ENCODE assay signal across 8 cellular contexts in the genomic region with DNA sequence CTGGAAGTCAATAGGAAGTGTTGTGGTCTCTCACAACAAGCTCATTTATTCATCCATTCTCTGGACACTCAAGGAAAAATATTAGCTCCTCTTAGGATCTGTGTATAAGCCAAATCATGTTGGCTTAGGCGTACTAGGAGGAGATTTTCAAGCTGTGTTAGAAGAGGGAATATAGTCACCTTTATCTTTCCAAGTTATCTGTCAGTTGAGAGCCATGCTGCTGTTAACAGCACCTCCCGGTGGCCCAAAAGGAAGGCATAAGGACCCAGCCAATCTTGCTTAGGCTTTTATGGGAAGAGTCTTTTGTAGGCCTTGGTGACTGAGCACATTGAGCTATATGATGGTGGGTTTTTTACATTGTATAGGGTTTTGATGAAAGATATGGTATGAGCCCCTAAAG.
A peak's percentile ranks its signal among the peaks of the same experiment; 100 is the strongest.
DNase-seq lines count a peak whose midpoint lies in the region; ATAC-seq and TF ChIP-seq lines count a peak whose summit lies in the region.

No MANE protein-coding gene starts in this region.

- ATAC-seq in sciatic nerve: no peak

- TF ChIP-seq CTCF in BJ (IDR thresholded peaks at IDR 0.05; ENCODE audit: insufficient read depth, low read depth, low read length): peak; percentile 37; the same call in 1 of the 2 replicates
- TF ChIP-seq CTCF in HFF-Myc (IDR thresholded peaks at IDR 0.05; ENCODE audit: low read depth, low read length, missing control alignments): peak; percentile 14

- H3K27me3 ChIP-seq in BJ (ENCODE audit: control insufficient read depth, insufficient read depth, low read length): no peaks in the 10 kb centered on the region; the same call in 1 of the 2 replicates

- CTCF ChIA-PET in BJ (lab: Yijun Ruan, JAX): interaction anchor here (0.7 to 1.5 kb wide), 9 partner anchors 10 to 266 kb away, joined by 3 to 11 read pairs (median 3); a partner anchor contains a TSS

- H3K4me3 ChIP-seq in BJ (ENCODE audit: low read depth, low read length) (no peak overlapping the region), HFF-Myc (replicated peaks; ENCODE audit: low read depth, low read length) (no peak overlapping the region)

- intact Hi-C loops in sciatic nerve (cut with DNase I): no loop called here

- POLR2A ChIA-PET in BJ (lab: Charles Lee): no interaction called here

- no peaks in the 10 kb centered on the region for H3K36me3 ChIP-seq in BJ (ENCODE audit: control insufficient read depth, insufficient read depth, low read length)

- DNase-seq in BJ (ENCODE audit: low read depth) (no peak), HFF-Myc (ENCODE audit: extremely low read depth, low read depth) (no peak), UCSD-AML1 (lab: John Stamatoyannopoulos, UW; ENCODE audit: unreplicated experiment) (peak; percentile 20), kidney tubule cell (ENCODE audit: low spot score) (peak; percentile 32), mesenteric fat pad (ENCODE audit: low spot score) (no peak), sciatic nerve (ENCODE audit: low spot score) (no peak), NCI-H2081 treated with DMSO at 0.1 percent for 48 hours (lab: John Stamatoyannopoulos, UW) (no peak)
- DNase-seq in activated CD4-positive, CD25-positive, alpha-beta regulatory T cell treated with anti-CD3 and anti-CD28 coated beads, Interleukin-2, amount 50 U/mL, for 72 hours: no peak

Comparison
In these comparisons a context has a peak if more than half of its experiments do, and no peak if none do; other contexts are left out.
1. DNase-seq: peak in UCSD-AML1 (single experiment) and kidney tubule cell (single experiment); none in BJ (single experiment), HFF-Myc (single experiment), mesenteric fat pad (single experiment), sciatic nerve (single experiment), activated CD4-positive, CD25-positive, alpha-beta regulatory T cell treated with anti-CD3 and anti-CD28 coated beads, Interleukin-2, amount 50 U/mL, for 72 hours (single experiment) and NCI-H2081 treated with DMSO at 0.1 percent for 48 hours (single experiment).